8 cellular contexts compared by ENCODE assay signal in genomic region chr19:49570138-49570856, GRCh38. TPM values are rescaled to one million over a fixed set of nuclear protein-coding genes. Genes with fewer than 3 reads are reported as not detected.
DNase-seq lines count a peak whose midpoint lies in the region; ATAC-seq and TF ChIP-seq lines count a peak whose summit lies in the region.

No MANE protein-coding gene starts in this region.

- peak; percentile 82 to 85 (median 84) for DNase-seq in CD4-positive, alpha-beta memory T cell
- DNase-seq in HCEC 1CT, result peak; percentile 75
- peak; percentile 71 for DNase-seq in NCI-H446 treated with DMSO at 0.1 percent for 48 hours (lab: John Stamatoyannopoulos, UW)
- DNase-seq in ecto neural progenitor cell (ENCODE audit: low spot score), result peak; percentile 61
- no peak for DNase-seq in lower lobe of right lung
- no peak for DNase-seq in thoracic aorta (ENCODE audit: low spot score)

- peak overlapping the region; percentile 68 to 91 (median 78) for H3K4me3 Mint-ChIP-seq in CD4-positive, alpha-beta memory T cell

- H3K27me3 ChIP-seq in CD4-positive, alpha-beta memory T cell (ENCODE audit: insufficient read depth, low read length), result no peaks in the 10 kb centered on the region
- H3K27me3 ChIP-seq in lower lobe of right lung (ENCODE audit: low read depth) (no peaks in the 10 kb centered on the region), thoracic aorta (replicated peaks; ENCODE audit: insufficient read depth) (no peaks in the 10 kb centered on the region)

- POLR2A ChIA-PET in CD4-positive, alpha-beta memory T cell (lab: Charles Lee; ENCODE audit: partially characterized antibody), result interaction anchor here (0.6 to 17.3 kb wide), 17 partner anchors 10 to 307 kb away, joined by 3 to 629 read pairs (median 10); partner anchors contain the start of genes AKT1S1, FLT3LG, NOSIP and PRMT1

- H3K4me3 ChIP-seq in CD4-positive, alpha-beta memory T cell (ENCODE audit: low read length in 2 of 2), result no peak overlapping the region
- H3K4me3 ChIP-seq in WI38 (ENCODE audit: low read depth, low read length) (no peak overlapping the region), lower lobe of right lung (no peak overlapping the region), thoracic aorta (no peak overlapping the region)

- H3K4me1 ChIP-seq in CD4-positive, alpha-beta memory T cell (ENCODE audit: insufficient read depth, low read length), result peaks cover 64% of the 10 kb centered on the region
- H3K4me1 ChIP-seq in lower lobe of right lung (peaks cover 31% of the 10 kb centered on the region), thoracic aorta (ENCODE audit: control insufficient read depth in 1 of 2, low read depth in 2 of 2) (peaks cover 9% of the 10 kb centered on the region in 2 donors)

- TF ChIP-seq CTCF in WI38 (IDR thresholded peaks at IDR 0.05; ENCODE audit: low read depth, low read length) (peak; percentile 99), lower lobe of right lung (IDR thresholded peaks at IDR 0.05) (peak; percentile 97), thoracic aorta (IDR thresholded peaks at IDR 0.05) (peak; percentile 96)

- ATAC-seq in lower lobe of right lung, result peak; percentile 83 to 90
- ATAC-seq in thoracic aorta (ENCODE audit: insufficient number of reproducible peaks, low FRiP score, low read depth), result peak; percentile 63
- no peak for ATAC-seq in HG03432 (IDR thresholded peaks at IDR 0.05; ENCODE audit: unreplicated experiment)

- H3K27ac ChIP-seq in CD4-positive, alpha-beta memory T cell (ENCODE audit: low read depth, low read length), result no peak overlapping the region
- H3K27ac ChIP-seq in lower lobe of right lung (no peak overlapping the region), thoracic aorta (no peak overlapping the region)

- H3K9me3 Mint-ChIP-seq in CD4-positive, alpha-beta memory T cell, result peaks cover 0 to 2% (median 0%) of the 10 kb centered on the region in 8 donors

- CTCF ChIA-PET in CD4-positive, alpha-beta memory T cell (lab: Charles Lee; ENCODE audit: partially characterized antibody), result interaction anchor here (0.6 to 7.0 kb wide), 29 partner anchors 9 to 345 kb away, joined by 3 to 299 read pairs (median 6); partner anchors contain the start of genes FCGRT, FLT3LG, NOSIP and PRMT1

- H3K36me3 ChIP-seq in CD4-positive, alpha-beta memory T cell (ENCODE audit: insufficient read depth, low read length), result peaks cover 3% of the 10 kb centered on the region
- H3K36me3 ChIP-seq in lower lobe of right lung (peaks cover 18% of the 10 kb centered on the region), thoracic aorta (peaks cover 4% of the 10 kb centered on the region)

- intact Hi-C loops in CD4-positive, alpha-beta memory T cell (cut with micrococcal nuclease), result loop anchor here (1.0 kb wide), 5 partner anchors 17 to 178 kb away; partner anchors contain the start of gene FLT3LG
- intact Hi-C loops in lower lobe of right lung (cut with DNase I), result no loop called here

- peak overlapping the region; percentile 90 to 98 (median 95) for H3K27ac Mint-ChIP-seq in CD4-positive, alpha-beta memory T cell

- no peaks in the 10 kb centered on the region for H3K9me3 ChIP-seq in CD4-positive, alpha-beta memory T cell (ENCODE audit: control insufficient read depth in 1 of 2, low read length in 2 of 2)
- no peaks in the 10 kb centered on the region for H3K9me3 ChIP-seq in lower lobe of right lung
- no peaks in the 10 kb centered on the region for H3K9me3 ChIP-seq in thoracic aorta

- peaks cover 34 to 64% (median 47%) of the 10 kb centered on the region in 4 donors for H3K4me1 Mint-ChIP-seq in CD4-positive, alpha-beta memory T cell

- H3K36me3 Mint-ChIP-seq in CD4-positive, alpha-beta memory T cell, result peaks cover 1 to 25% of the 10 kb centered on the region in 2 donors

- no peaks in the 10 kb centered on the region for H3K27me3 Mint-ChIP-seq in CD4-positive, alpha-beta memory T cell

RNA-seq across cellular contexts. Expression of gene NOSIP, which starts 10.1 kb away (rescaled TPM):
- 100 to 1,000 TPM; 177 to 191 TPM for total RNA-seq in CD4-positive, alpha-beta memory T cell
- polyA plus RNA-seq in CD4-positive, alpha-beta memory T cell, result 100 to 1,000 TPM; 650 to 674 TPM
- total RNA-seq in lower lobe of right lung, result 47.2 TPM
- total RNA-seq in thoracic aorta, result 10 to 100 TPM; 30.8 to 46.8 TPM

RNA-seq across cellular contexts. Expression of gene PRRG2, which starts 10.8 kb away (rescaled TPM):
- total RNA-seq in CD4-positive, alpha-beta memory T cell, result 1 to 10 TPM; 1.0 to 1.7 TPM
- polyA plus RNA-seq in CD4-positive, alpha-beta memory T cell, result under 1 TPM in 1 of 2 donors, not detected in 1; 0.34 TPM
- total RNA-seq in lower lobe of right lung (7.6 TPM), thoracic aorta (not detected)

RNA-seq across cellular contexts. Expression of gene PRR12, which starts 20.7 kb away (rescaled TPM):
- total RNA-seq in CD4-positive, alpha-beta memory T cell, result 10 to 100 TPM; 64.6 to 65.1 TPM
- 1 to 10 TPM in 1 of 2 donors, not detected in 1; 1.2 TPM for polyA plus RNA-seq in CD4-positive, alpha-beta memory T cell
- total RNA-seq in lower lobe of right lung (32.0 TPM), thoracic aorta (10 to 100 TPM; 12.4 to 24.5 TPM)

RNA-seq across cellular contexts. Expression of gene RCN3, which starts 42.5 kb away (rescaled TPM):
- total RNA-seq in CD4-positive, alpha-beta memory T cell, result 1 to 10 TPM; 2.4 to 2.5 TPM
- polyA plus RNA-seq in CD4-positive, alpha-beta memory T cell, result 1 to 10 TPM; 1.2 to 1.5 TPM
- 28.1 TPM for total RNA-seq in lower lobe of right lung
- 100 to 1,000 TPM in 1 of 2 donors, 10 to 100 TPM in 1; 65.3 to 111 TPM for total RNA-seq in thoracic aorta

RNA-seq across cellular contexts. Expression of gene FCGRT, which starts 57.8 kb away (rescaled TPM):
- total RNA-seq in CD4-positive, alpha-beta memory T cell, result 10 to 100 TPM; 21.9 to 25.8 TPM
- polyA plus RNA-seq in CD4-positive, alpha-beta memory T cell, result 10 to 100 TPM; 40.2 to 42.5 TPM
- total RNA-seq in lower lobe of right lung (385 TPM), thoracic aorta (100 to 1,000 TPM; 172 to 304 TPM)

Comparison
In these comparisons a context has a peak if more than half of its experiments do, and no peak if none do; other contexts are left out.
1. DNase-seq: peak in CD4-positive, alpha-beta memory T cell (5 of 5), HCEC 1CT (single experiment), NCI-H446 treated with DMSO at 0.1 percent for 48 hours (single experiment) and ecto neural progenitor cell (single experiment); none in lower lobe of right lung (single experiment) and thoracic aorta (single experiment).
2. Peak in every context shown above with its lines, with median percentiles within 50 percentile points of each other: CTCF ChIP-seq.